ENCODE assay signal across 25 cellular contexts in the genomic region with DNA sequence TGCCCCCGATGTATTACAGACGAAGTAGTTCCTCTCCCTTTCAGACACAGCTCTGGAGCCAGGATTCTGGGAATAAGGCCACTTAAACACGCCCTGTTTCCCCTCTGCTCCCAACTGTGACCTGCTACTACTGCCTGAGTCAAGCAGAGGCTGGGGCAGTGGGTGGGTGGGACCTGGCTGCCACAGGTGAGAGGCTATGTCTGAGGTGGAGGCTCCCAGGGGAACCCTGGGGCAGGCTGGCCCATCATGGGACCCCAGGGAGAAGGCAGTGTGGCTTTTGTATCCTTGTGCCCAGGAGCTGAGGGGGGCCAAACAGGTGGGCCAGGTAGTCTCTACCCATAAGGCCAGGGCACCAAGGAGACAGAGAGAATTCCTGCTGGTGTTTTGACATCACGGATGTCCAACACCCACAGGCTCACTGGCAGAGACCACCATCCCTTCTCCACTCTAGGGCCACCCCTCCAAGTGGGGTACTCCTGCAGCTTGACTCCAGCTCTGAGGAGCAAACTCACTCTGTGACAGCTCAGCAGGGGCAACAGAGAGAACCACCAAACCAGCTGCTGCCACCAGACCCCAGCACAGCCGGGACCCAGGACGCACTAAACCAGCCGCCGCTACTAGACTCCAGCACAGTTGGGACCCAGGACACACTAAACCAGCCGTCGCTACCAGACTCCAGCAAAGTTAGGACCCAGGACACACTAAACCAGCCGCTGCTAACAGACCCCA.
"Had no signal": no experiment of that assay in that cellular context is flagged by ENCODE, and none has a peak within 500 bp of the region (broad histone marks: within the 10 kb centered on the region; RNA-seq: fewer than 3 reads in every experiment).

No MANE protein-coding gene starts in this region.

- H3K4me1 ChIP-seq: body of pancreas, gastrocnemius medialis, left ventricle myocardium inferior, right lobe of liver, tibial artery had no signal

- H3K9me3 ChIP-seq: body of pancreas, esophagus squamous epithelium, gastrocnemius medialis, left ventricle myocardium inferior, neutrophil, right lobe of liver, tibial artery had no signal

- H3K9ac ChIP-seq: parathyroid adenoma had no signal

- ATAC-seq: activated CD4-positive, alpha-beta T cell treated with anti-CD3 and anti-CD28 coated beads for 36 hours; activated T-cell treated with anti-CD3 and anti-CD28 coated beads, Interleukin-2, amount 50 U/mL, for 72 hours; body of pancreas; gastrocnemius medialis; natural killer cell treated with Interleukin-12 subunit alpha and Interleukin-12 subunit beta and Interleukin-15 and Interleukin-18, amount 100 ng/mL, for 72 hours; right lobe of liver; stimulated activated effector memory CD8-positive, alpha-beta T cell treated with anti-CD3 and anti-CD28 coated beads, Interleukin-12 subunit alpha, Interleukin-12 subunit beta, amount 100 ng/mL, for 72 hours; stimulated activated naive CD8-positive, alpha-beta T cell treated with anti-CD3 and anti-CD28 coated beads, Interleukin-15, amount 100 ng/mL, for 72 hours; T-helper 17 cell had no signal

- H3K4me3 Mint-ChIP-seq: activated B cell treated with CpG ODN at 0.5 μM for 24 hours; activated CD4-positive, alpha-beta T cell treated with anti-CD3 and anti-CD28 coated beads for 36 hours; activated naive CD4-positive, alpha-beta T cell treated with anti-CD3 and anti-CD28 coated beads, Interleukin-2, amount 50 U/mL, for 24 hours; activated T-cell treated with anti-CD3 and anti-CD28 coated beads, Interleukin-2, amount 50 U/mL, for 72 hours; natural killer cell treated with Interleukin-12 subunit alpha and Interleukin-12 subunit beta and Interleukin-15 and Interleukin-18, amount 100 ng/mL, for 72 hours; stimulated activated effector memory CD8-positive, alpha-beta T cell treated with anti-CD3 and anti-CD28 coated beads, Interleukin-12 subunit alpha, Interleukin-12 subunit beta, amount 100 ng/mL, for 72 hours; stimulated activated naive CD8-positive, alpha-beta T cell treated with anti-CD3 and anti-CD28 coated beads, Interleukin-15, amount 100 ng/mL, for 72 hours; T-helper 17 cell had no signal

- DNase-seq: activated B cell treated with CpG ODN at 0.5 μM for 24 hours; activated CD4-positive, alpha-beta T cell treated with anti-CD3 and anti-CD28 coated beads for 36 hours; activated CD4-positive, alpha-beta T cell treated with anti-CD3 and anti-CD28 coated beads, Interleukin-2, amount 50 U/mL, for 48 hours; activated gamma-delta T cell; activated T-cell treated with anti-CD3 and anti-CD28 coated beads, Interleukin-2, amount 50 U/mL, for 72 hours; anterior cingulate cortex; body of pancreas; effector CD8-positive, alpha-beta T cell; esophagus squamous epithelium; gastrocnemius medialis; left ventricle myocardium inferior; midbrain; right lobe of liver; small intestine; stimulated activated CD4-positive, alpha-beta T cell treated with anti-CD3 and anti-CD28 coated beads, Interleukin-2, amount 100 ng/mL, for 24 hours; stimulated activated naive CD8-positive, alpha-beta T cell treated with anti-CD3 and anti-CD28 coated beads, Interleukin-15, amount 100 ng/mL, for 72 hours; SW 1271; T-helper 17 cell had no signal

- H3K27ac Mint-ChIP-seq: activated B cell treated with CpG ODN at 0.5 μM for 24 hours; activated CD4-positive, alpha-beta T cell treated with anti-CD3 and anti-CD28 coated beads for 36 hours; activated naive CD4-positive, alpha-beta T cell treated with anti-CD3 and anti-CD28 coated beads, Interleukin-2, amount 50 U/mL, for 24 hours; activated T-cell treated with anti-CD3 and anti-CD28 coated beads, Interleukin-2, amount 50 U/mL, for 72 hours; natural killer cell treated with Interleukin-12 subunit alpha and Interleukin-12 subunit beta and Interleukin-15 and Interleukin-18, amount 100 ng/mL, for 72 hours; stimulated activated effector memory CD8-positive, alpha-beta T cell treated with anti-CD3 and anti-CD28 coated beads, Interleukin-12 subunit alpha, Interleukin-12 subunit beta, amount 100 ng/mL, for 72 hours; stimulated activated naive CD8-positive, alpha-beta T cell treated with anti-CD3 and anti-CD28 coated beads, Interleukin-15, amount 100 ng/mL, for 72 hours; T-helper 17 cell had no signal

- H3K36me3 Mint-ChIP-seq: natural killer cell treated with Interleukin-12 subunit alpha and Interleukin-12 subunit beta and Interleukin-15 and Interleukin-18, amount 100 ng/mL, for 72 hours had no signal

- H3K27me3 ChIP-seq: body of pancreas, cardiac muscle cell, esophagus squamous epithelium, gastrocnemius medialis, neutrophil, right lobe of liver, tibial artery had no signal

- H3K36me3 ChIP-seq: cardiac muscle cell, right lobe of liver had no signal

- H3K4me3 ChIP-seq: body of pancreas, cardiac muscle cell, esophagus squamous epithelium, gastrocnemius medialis, left ventricle myocardium inferior, right lobe of liver, tibial artery had no signal

- H3K9me3 Mint-ChIP-seq: activated B cell treated with CpG ODN at 0.5 μM for 24 hours; activated naive CD4-positive, alpha-beta T cell treated with anti-CD3 and anti-CD28 coated beads, Interleukin-2, amount 50 U/mL, for 24 hours; activated T-cell treated with anti-CD3 and anti-CD28 coated beads, Interleukin-2, amount 50 U/mL, for 72 hours; natural killer cell treated with Interleukin-12 subunit alpha and Interleukin-12 subunit beta and Interleukin-15 and Interleukin-18, amount 100 ng/mL, for 72 hours; stimulated activated effector memory CD8-positive, alpha-beta T cell treated with anti-CD3 and anti-CD28 coated beads, Interleukin-12 subunit alpha, Interleukin-12 subunit beta, amount 100 ng/mL, for 72 hours; stimulated activated naive CD8-positive, alpha-beta T cell treated with anti-CD3 and anti-CD28 coated beads, Interleukin-15, amount 100 ng/mL, for 72 hours had no signal

- H2AFZ ChIP-seq: parathyroid adenoma had no signal

- H3K4me1 Mint-ChIP-seq: activated B cell treated with CpG ODN at 0.5 μM for 24 hours; activated CD4-positive, alpha-beta T cell treated with anti-CD3 and anti-CD28 coated beads for 36 hours; stimulated activated naive CD8-positive, alpha-beta T cell treated with anti-CD3 and anti-CD28 coated beads, Interleukin-15, amount 100 ng/mL, for 72 hours had no signal

- H3K27me3 Mint-ChIP-seq: activated B cell treated with CpG ODN at 0.5 μM for 24 hours; activated CD4-positive, alpha-beta T cell treated with anti-CD3 and anti-CD28 coated beads for 36 hours; activated naive CD4-positive, alpha-beta T cell treated with anti-CD3 and anti-CD28 coated beads, Interleukin-2, amount 50 U/mL, for 24 hours; natural killer cell treated with Interleukin-12 subunit alpha and Interleukin-12 subunit beta and Interleukin-15 and Interleukin-18, amount 100 ng/mL, for 72 hours; stimulated activated naive CD8-positive, alpha-beta T cell treated with anti-CD3 and anti-CD28 coated beads, Interleukin-15, amount 100 ng/mL, for 72 hours; T-helper 17 cell had no signal

- H3K27ac ChIP-seq: body of pancreas, cardiac muscle cell, gastrocnemius medialis, left ventricle myocardium inferior, neutrophil, parathyroid adenoma, right lobe of liver, tibial artery had no signal
